34 cellular contexts compared by ENCODE assay signal in the genomic region with DNA sequence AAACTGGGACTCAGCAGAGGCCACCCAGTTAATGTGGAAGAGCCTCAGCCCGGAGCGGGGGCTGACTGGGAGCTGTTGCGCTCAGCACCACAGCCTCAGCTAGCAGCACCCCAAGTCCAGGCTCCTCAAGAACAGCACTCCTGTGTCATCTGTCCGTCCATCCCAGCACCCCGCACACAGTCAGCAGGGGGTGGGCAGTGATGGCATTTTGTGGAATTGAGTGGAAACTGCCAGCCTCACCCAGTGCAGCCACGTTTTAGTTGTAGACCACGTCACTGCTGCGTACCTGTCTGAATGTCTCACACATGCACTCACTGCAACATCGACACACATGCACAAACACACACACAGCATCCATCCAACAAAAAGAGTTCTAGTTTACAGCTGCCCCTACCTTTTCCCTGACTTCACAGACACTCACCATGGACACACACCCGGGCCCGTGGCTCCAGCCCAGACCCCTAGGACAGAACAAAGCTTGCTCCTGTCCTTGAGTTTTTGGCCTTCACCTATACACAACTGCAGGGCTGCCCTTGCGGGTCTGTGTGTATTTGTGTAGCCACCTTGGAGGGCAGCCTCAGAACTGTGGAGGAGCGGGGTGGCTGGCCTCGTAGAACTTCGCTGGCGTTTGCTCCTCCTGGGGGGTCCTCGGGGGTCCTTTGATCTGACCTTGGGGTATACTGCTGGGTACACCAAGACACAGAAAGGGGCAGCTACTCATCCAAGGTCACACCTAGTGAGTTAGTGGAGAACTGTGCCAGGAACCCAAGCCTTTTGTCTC. TPM values are rescaled to one million over a fixed set of nuclear protein-coding genes. Genes with fewer than 3 reads are reported as not detected.
"Had no signal": no experiment of that assay in that cellular context is flagged by ENCODE, and none has a peak within 500 bp of the region (broad histone marks: within the 10 kb centered on the region; RNA-seq: fewer than 3 reads in every experiment).

No MANE protein-coding gene starts in this region.

- H3K9me3 ChIP-seq: neutrophil, ovary, stomach, suprapubic skin, vagina had no signal

- DNase-seq: activated CD4-positive, alpha-beta memory T cell treated with anti-CD3 and anti-CD28 coated beads for 36 hours; activated CD4-positive, alpha-beta T cell treated with anti-CD3 and anti-CD28 coated beads, Interleukin-2, amount 10 ng/mL, durations not matched to agents 24 days and 14 days; activated CD4-positive, CD25-positive, alpha-beta regulatory T cell treated with anti-CD3 and anti-CD28 coated beads, Interleukin-2, amount 50 U/mL, for 72 hours; activated CD8-positive, alpha-beta memory T cell treated with anti-CD3 and anti-CD28 coated beads, Interleukin-2, amount 50 U/mL, for 4 hours; activated gamma-delta T cell; activated naive CD4-positive, alpha-beta T cell treated with anti-CD3 and anti-CD28 coated beads, Interleukin-2, amount 10 ng/mL, durations not matched to agents 7 days and 5 days; activated T-cell treated with anti-CD3 and anti-CD28 coated beads, Interleukin-2, amount 50 U/mL, for 1 hour; amygdala; endodermal cell; foreskin keratinocyte; glutamatergic neuron; hippocampal formation; left colon; midbrain; naive thymus-derived CD8-positive, alpha-beta T cell; retina; stimulated activated CD4-positive, alpha-beta T cell treated with anti-CD3 and anti-CD28 coated beads, Interleukin-15, amount 100 ng/mL, for 24 hours; stimulated activated CD4-positive, alpha-beta T cell treated with anti-CD3 and anti-CD28 coated beads, Interleukin-2, amount 100 ng/mL, for 24 hours; stimulated activated naive B cell treated with anti-CD40 and anti-IgM and Interleukin-4, amounts not matched to agents 10 μg/mL and 1 μg/mL and 100 μg/mL, for 72 hours; stomach; T-helper 2 cell; trophoblast cell had no signal

- H3K27me3 ChIP-seq: ovary, suprapubic skin, vagina had no signal

- H3K36me3 ChIP-seq: neutrophil, ovary, stomach, suprapubic skin, vagina had no signal

- H3K4me3 ChIP-seq: ovary, smooth muscle cell, stomach, suprapubic skin, vagina had no signal

- H3K4me1 Mint-ChIP-seq: activated CD4-positive, alpha-beta T cell treated with anti-CD3 and anti-CD28 coated beads, Interleukin-2, amount 10 ng/mL, durations not matched to agents 24 days and 14 days had no signal

- H3K4me2 ChIP-seq: smooth muscle cell had no signal

- H3K36me3 Mint-ChIP-seq: activated CD4-positive, alpha-beta memory T cell treated with anti-CD3 and anti-CD28 coated beads for 36 hours; activated naive CD4-positive, alpha-beta T cell treated with anti-CD3 and anti-CD28 coated beads, Interleukin-2, amount 10 ng/mL, durations not matched to agents 7 days and 5 days had no signal

- H3K4me3 Mint-ChIP-seq: activated CD4-positive, alpha-beta memory T cell treated with anti-CD3 and anti-CD28 coated beads for 36 hours; activated CD4-positive, alpha-beta T cell treated with anti-CD3 and anti-CD28 coated beads, Interleukin-2, amount 10 ng/mL, durations not matched to agents 24 days and 14 days; activated naive CD4-positive, alpha-beta T cell treated with anti-CD3 and anti-CD28 coated beads, Interleukin-2, amount 10 ng/mL, durations not matched to agents 7 days and 5 days; activated T-helper 1 cell treated with anti-CD3 and anti-CD28 coated beads, Interleukin-12 subunit alpha, Interleukin-12 subunit beta, Interleukin-2, Interleukin-4 antibody, amounts not matched to agents 30 ng/mL and 10 ng/mL and 1 ng/mL, durations not matched to agents 14 hours and 24 hours and 36 hours; central memory CD8-positive, alpha-beta T cell; dendritic cell treated with granulocyte-macrophage colony-stimulating factor and Interleukin-4, amounts not matched to agents 40 ng/mL and 50 ng/mL, for 4 days; endodermal cell; naive thymus-derived CD8-positive, alpha-beta T cell; stimulated activated naive B cell treated with anti-CD40 and anti-IgM and Interleukin-4, amounts not matched to agents 10 μg/mL and 1 μg/mL and 100 μg/mL, for 72 hours had no signal

- ATAC-seq: esophagus mucosa; foreskin keratinocyte; left colon; naive thymus-derived CD8-positive, alpha-beta T cell; SK-N-SH treated with all-trans-retinoic acid at 6 μM for 48 hours; stimulated activated naive B cell treated with anti-CD40 and anti-IgM and Interleukin-4, amounts not matched to agents 10 μg/mL and 1 μg/mL and 100 μg/mL, for 72 hours had no signal

- H3K27ac ChIP-seq: foreskin keratinocyte, neutrophil, suprapubic skin, vagina had no signal

- FAIRE-seq: keratinocyte had no signal

- H3K4me1 ChIP-seq: foreskin keratinocyte had no signal

- H3K27ac Mint-ChIP-seq: activated CD4-positive, alpha-beta memory T cell treated with anti-CD3 and anti-CD28 coated beads for 36 hours; activated CD4-positive, alpha-beta T cell treated with anti-CD3 and anti-CD28 coated beads, Interleukin-2, amount 10 ng/mL, durations not matched to agents 24 days and 14 days; activated naive CD4-positive, alpha-beta T cell treated with anti-CD3 and anti-CD28 coated beads, Interleukin-2, amount 10 ng/mL, durations not matched to agents 7 days and 5 days; activated T-helper 1 cell treated with anti-CD3 and anti-CD28 coated beads, Interleukin-12 subunit alpha, Interleukin-12 subunit beta, Interleukin-2, Interleukin-4 antibody, amounts not matched to agents 30 ng/mL and 10 ng/mL and 1 ng/mL, durations not matched to agents 14 hours and 24 hours and 36 hours; dendritic cell treated with granulocyte-macrophage colony-stimulating factor and Interleukin-4, amounts not matched to agents 40 ng/mL and 50 ng/mL, for 4 days; endodermal cell; progenitor cell of endocrine pancreas; stimulated activated naive B cell treated with anti-CD40 and anti-IgM and Interleukin-4, amounts not matched to agents 10 μg/mL and 1 μg/mL and 100 μg/mL, for 72 hours had no signal

- H3K9me3 Mint-ChIP-seq: activated CD4-positive, alpha-beta memory T cell treated with anti-CD3 and anti-CD28 coated beads for 36 hours; activated CD4-positive, alpha-beta T cell treated with anti-CD3 and anti-CD28 coated beads, Interleukin-2, amount 10 ng/mL, durations not matched to agents 24 days and 14 days; activated naive CD4-positive, alpha-beta T cell treated with anti-CD3 and anti-CD28 coated beads, Interleukin-2, amount 10 ng/mL, durations not matched to agents 7 days and 5 days; activated T-helper 1 cell treated with anti-CD3 and anti-CD28 coated beads, Interleukin-12 subunit alpha, Interleukin-12 subunit beta, Interleukin-2, Interleukin-4 antibody, amounts not matched to agents 30 ng/mL and 10 ng/mL and 1 ng/mL, durations not matched to agents 14 hours and 24 hours and 36 hours; central memory CD8-positive, alpha-beta T cell; dendritic cell treated with granulocyte-macrophage colony-stimulating factor and Interleukin-4, amounts not matched to agents 40 ng/mL and 50 ng/mL, for 4 days; endodermal cell; naive thymus-derived CD8-positive, alpha-beta T cell; stimulated activated naive B cell treated with anti-CD40 and anti-IgM and Interleukin-4, amounts not matched to agents 10 μg/mL and 1 μg/mL and 100 μg/mL, for 72 hours had no signal

RNA-seq across cellular contexts. Expression of a gene that starts 5.2 kb away (rescaled TPM):
- total RNA-seq: foreskin keratinocyte, smooth muscle cell had no signal
- polyA plus RNA-seq: keratinocyte had no signal
